8 cellular contexts compared by ENCODE assay signal in the genomic region with DNA sequence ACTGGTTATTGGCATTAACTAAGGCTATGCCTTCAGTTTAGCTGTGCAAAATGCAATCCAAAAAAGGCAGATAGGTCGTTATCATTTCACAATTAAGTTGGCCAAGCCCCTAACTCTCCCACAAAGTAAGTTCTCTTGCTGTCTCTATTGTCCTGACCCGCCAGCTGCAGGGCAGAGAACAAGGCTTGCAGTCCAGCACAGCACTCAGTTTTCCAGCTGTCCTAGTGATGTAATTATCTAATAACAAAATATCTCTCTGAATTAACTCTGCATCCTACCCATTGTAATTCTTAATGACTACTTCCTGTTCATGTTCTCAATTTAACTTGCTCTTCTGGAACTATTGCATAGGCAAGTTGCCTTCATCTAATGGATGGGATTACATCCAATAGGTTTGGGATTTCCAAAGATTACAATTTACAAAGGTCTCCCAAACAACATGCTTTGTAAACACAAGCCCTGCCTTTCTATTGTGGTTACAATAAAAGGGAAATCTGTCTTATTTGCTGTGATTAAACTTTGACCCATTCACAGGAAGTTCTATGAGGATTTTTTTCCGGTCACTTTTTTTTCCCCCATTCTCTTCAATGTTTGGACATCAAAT. TPM values are rescaled to one million over a fixed set of nuclear protein-coding genes. Genes with fewer than 3 reads are reported as not detected.
DNase-seq lines count a peak whose midpoint lies in the region; ATAC-seq and TF ChIP-seq lines count a peak whose summit lies in the region.
"Had no signal": no experiment of that assay in that cellular context is flagged by ENCODE, and none has a peak within 500 bp of the region (broad histone marks: within the 10 kb centered on the region; RNA-seq: fewer than 3 reads in every experiment).

No MANE protein-coding gene starts in this region.

- no peak overlapping the region for H2AFZ ChIP-seq in PC-3 (ENCODE audit: low read length)

- no peak overlapping the region for H3K4me3 ChIP-seq in PC-3 (ENCODE audit: low read length)
- no peak overlapping the region for H3K4me3 ChIP-seq in cardiac muscle cell

- H3K27me3 ChIP-seq in PC-3 (ENCODE audit: low read length) = no peaks in the 10 kb centered on the region
- H3K27me3 ChIP-seq in cardiac muscle cell = no peaks in the 10 kb centered on the region

- intact Hi-C loops in PC-3 (cut with micrococcal nuclease) = loop anchor here (2.0 to 5.0 kb wide), 3 partner anchors 14 to 149 kb away; no protein-coding TSS in a partner anchor

- H3K36me3 ChIP-seq in KOPT-K1 (ENCODE audit: insufficient read depth, low read length) (peaks cover 99% of the 10 kb centered on the region), PC-3 (ENCODE audit: low read depth, low read length) (no peaks in the 10 kb centered on the region), cardiac muscle cell (no peaks in the 10 kb centered on the region)

- CTCF ChIA-PET in PC-3 (lab: Charles Lee) = no interaction called here

- POLR2A ChIA-PET in PC-3 (lab: Charles Lee; ENCODE audit: unreplicated experiment) = interaction anchor here (0.6 kb wide), 1 partner anchor 433 kb away, joined by 18 read pairs; no protein-coding TSS in a partner anchor

- H3K4me1 ChIP-seq in PC-3 (ENCODE audit: insufficient read depth, low read length) = peaks cover 23% of the 10 kb centered on the region
- peaks cover 10% of the 10 kb centered on the region for H3K4me1 ChIP-seq in cardiac muscle cell (ENCODE audit: low read depth)

- H4K20me1 ChIP-seq in PC-3 (ENCODE audit: low read length) = no peaks in the 10 kb centered on the region

- H3F3A ChIP-seq in PC-3 (ENCODE audit: low read length, unreplicated experiment) = no peaks in the 10 kb centered on the region

- DNase-seq in PC-3 (peak; percentile 29), cardiac muscle cell (ENCODE audit: low read depth in 1 of 2, low spot score in 1 of 2) (peak in 1 of 2 donors; percentile 71), putamen (ENCODE audit: low spot score) (peak; percentile 86), SKM-1 (lab: John Stamatoyannopoulos, UW; ENCODE audit: unreplicated experiment) (no peak)
- DNase-seq in activated CD4-positive, CD25-positive, alpha-beta regulatory T cell treated with anti-CD3 and anti-CD28 coated beads, Interleukin-2, amount 50 U/mL, for 72 hours = no peak
- DNase-seq: activated naive CD8-positive, alpha-beta T cell treated with anti-CD3 and anti-CD28 coated beads, Interleukin-2, amount 10 ng/mL, durations not matched to agents 7 days and 5 days had no signal

- TF ChIP-seq CTCF in PC-3 (conservative IDR thresholded peaks at IDR 0.05; ENCODE audit: low read depth, low read length) (no peak), cardiac muscle cell (IDR thresholded peaks at IDR 0.05; ENCODE audit: low read depth, low read length) (no peak)

- no TSS peak for BruUV-seq in PC-3 (replicated peaks; lab: Mats Ljungman, UMichigan)

- no peak overlapping the region for H3K9ac ChIP-seq in PC-3 (ENCODE audit: low read length)

- peak; percentile 58 for ATAC-seq in PC-3
- ATAC-seq in GM19023 (IDR thresholded peaks at IDR 0.05; ENCODE audit: unreplicated experiment) = no peak

- peaks cover 75% of the 10 kb centered on the region for H3K79me2 ChIP-seq in PC-3 (ENCODE audit: low read length)

- peak overlapping the region; percentile 15 for H3K27ac ChIP-seq in KOPT-K1 (ENCODE audit: low read depth, low read length, poor library complexity, severe bottlenecking)
- H3K27ac ChIP-seq in PC-3 (ENCODE audit: low read length) = no peak overlapping the region
- peak overlapping the region; percentile 12 for H3K27ac ChIP-seq in cardiac muscle cell

- H3K9me3 ChIP-seq in KOPT-K1 (ENCODE audit: insufficient read depth, low read length, poor library complexity, severe bottlenecking) (peaks cover 16% of the 10 kb centered on the region), PC-3 (ENCODE audit: low read length) (no peaks in the 10 kb centered on the region), cardiac muscle cell (ENCODE audit: low read depth) (no peaks in the 10 kb centered on the region)

- H3K9me2 ChIP-seq in PC-3 (replicated peaks; ENCODE audit: low read length) = no peaks in the 10 kb centered on the region

- H3K4me2 ChIP-seq in PC-3 (ENCODE audit: low read length) = no peak overlapping the region

RNA-seq across cellular contexts. Expression of a gene that starts 55.2 kb away (rescaled TPM):
- 38.4 and 38.7 TPM in 2 replicates for total RNA-seq in PC-3 (2014; rRNA removed)
- 81.6 and 98.1 TPM in 2 replicates for total RNA-seq in cardiac muscle cell
- polyA plus RNA-seq in cardiac muscle cell = 28.7 and 38.8 TPM in 2 replicates

Comparison
In these comparisons a context has a peak if more than half of its experiments do, and no peak if none do; other contexts are left out.
1. DNase-seq: peak in PC-3 (single experiment) and putamen (single experiment); none in SKM-1 (single experiment) and activated CD4-positive, CD25-positive, alpha-beta regulatory T cell treated with anti-CD3 and anti-CD28 coated beads, Interleukin-2, amount 50 U/mL, for 72 hours (single experiment).